11 cellular contexts compared by ENCODE assay signal in genomic region chr11:102422817-102423725, GRCh38. TPM values are rescaled to one million over a fixed set of nuclear protein-coding genes. Genes with fewer than 3 reads are reported as not detected.
DNase-seq lines count a peak whose midpoint lies in the region; ATAC-seq, FAIRE-seq and TF ChIP-seq lines count a peak whose summit lies in the region.
"Had no signal": no experiment of that assay in that cellular context is flagged by ENCODE, and none has a peak within 500 bp of the region (broad histone marks: within the 10 kb centered on the region; RNA-seq: fewer than 3 reads in every experiment).

No MANE protein-coding gene starts in this region.

- peaks cover 3% of the 10 kb centered on the region; the same call in 2 of the 3 replicates for H3K36me3 ChIP-seq in K562 (ENCODE audit: control insufficient read depth, insufficient read depth, low read length)

- no TSS peak for BruUV-seq in K562 (replicated peaks; lab: Mats Ljungman, UMichigan)

- DNase-seq in NCI-H748 (lab: John Stamatoyannopoulos, UW; ENCODE audit: unreplicated experiment) (peak; percentile 21), NCI-H748 treated with DMSO at 0.1 percent for 48 hours (lab: John Stamatoyannopoulos, UW) (no peak), NCI-H82 treated with DMSO at 0.1 percent for 48 hours (lab: John Stamatoyannopoulos, UW; ENCODE audit: unreplicated experiment) (peak; percentile 22), K562 (ENCODE audit: extremely low read depth in 1 of 4, low spot score in 3 of 4) (no peak), pons (ENCODE audit: low spot score) (peak; percentile 85), NCI-H2029 treated with DMSO at 0.1 percent for 48 hours (lab: John Stamatoyannopoulos, UW) (no peak)
- no peak for DNase-seq in stimulated activated CD4-positive, alpha-beta T cell treated with anti-CD3 and anti-CD28 coated beads, Interleukin-2, amount 100 ng/mL, for 24 hours
- DNase-seq: EL, PC-3 had no signal

- intact Hi-C loops in K562 (cut with micrococcal nuclease), result no loop called here

- in situ Hi-C loops in K562 (cut with MboI), result no loop called here

- H3K9me3 ChIP-seq in K562 (replicated peaks; ENCODE audit: control insufficient read depth, insufficient read depth, low read depth, low read length), result no peaks in the 10 kb centered on the region

- WGBS in K562 (ENCODE audit: insufficient coverage, low coverage, missing lambda C conversion rate), result 66% methylated on average over 4 of the region's 4 CpGs

- TF ChIP-seq CTCF in K562 (IDR thresholded peaks at IDR 0.05 in 2 of 3, conservative IDR thresholded peaks at IDR 0.05 in 1 of 3; ENCODE audit: insufficient read depth in 2 of 3, low read depth in 1 of 3, low read length in 3 of 3), result no peak

- no peak overlapping the region for H3K4me2 ChIP-seq in K562 (ENCODE audit: insufficient read depth, low read length)
- H3K4me2 ChIP-seq: A549 had no signal

- no peak for TF ChIP-seq RAD21 in K562 (CRISPR knock-in tag; conservative IDR thresholded peaks at IDR 0.05 in 1 of 2, IDR thresholded peaks at IDR 0.05 in 1 of 2)

- ATAC-seq in K562 (peak; percentile 21), GM18498 (IDR thresholded peaks at IDR 0.05; ENCODE audit: unreplicated experiment) (no peak)
- ATAC-seq: PC-3 had no signal

- H3K4me1 ChIP-seq in K562 (replicated peaks in 1 of 2; ENCODE audit: control insufficient read depth in 2 of 2, insufficient read depth in 2 of 2, low read length in 2 of 2), result peaks cover 0 to 2% of the 10 kb centered on the region in 2 experiments; a peak in 1 of 5 replicates

- FAIRE-seq in K562 (lab: Jason Lieb, UNC), result no peak
- FAIRE-seq: A549 had no signal

- CTCF ChIA-PET in K562 (lab: Yijun Ruan, JAX; ENCODE audit: low intra/inter-chr PET ratio), result no interaction called here

- POLR2A ChIA-PET in K562 (lab: Yijun Ruan, JAX), result interaction anchor here (1.0 to 1.4 kb wide), 2 partner anchors 12 to 20 kb away, joined by 3 to 5 read pairs; no protein-coding TSS in a partner anchor

- no peak overlapping the region for H3K27ac ChIP-seq in K562 (ENCODE audit: extremely low read depth, low read depth, low read length)
- H3K27ac ChIP-seq: A549 had no signal

- no peak overlapping the region for H2AFZ ChIP-seq in K562 (ENCODE audit: low read depth, low read length)

- H3K27me3 ChIP-seq in K562 (ENCODE audit: control insufficient read depth in 2 of 2, insufficient read depth in 2 of 2, low read length in 2 of 2), result no peaks in the 10 kb centered on the region

- peaks cover 21% of the 10 kb centered on the region; the same call in 2 of the 3 replicates for H3K79me2 ChIP-seq in K562 (ENCODE audit: control insufficient read depth, insufficient read depth, low read length)

- H3K4me3 ChIP-seq in K562, result no peak overlapping the region
- H3K4me3 ChIP-seq: A549 had no signal

- TF ChIP-seq POLR2A in K562 (conservative IDR thresholded peaks at IDR 0.05), result no peak

- TF ChIP-seq EP300 in K562 (IDR thresholded peaks at IDR 0.05; ENCODE audit: low read length), result no peak

- no peaks in the 10 kb centered on the region for H4K20me1 ChIP-seq in K562 (replicated peaks; ENCODE audit: control insufficient read depth, insufficient read depth, low read length)

- no peaks in the 10 kb centered on the region for H3K9me1 ChIP-seq in K562 (ENCODE audit: control insufficient read depth, insufficient read depth, low read length)

- no peak overlapping the region for H3K9ac ChIP-seq in K562 (ENCODE audit: insufficient read depth in 1 of 2, low read depth in 2 of 2, low read length in 2 of 2)

TF ChIP-seq in K562, 482 proteins besides CTCF, POLR2A, EP300 and RAD21 (continues in another document):
- TF ChIP-seq HNRNPL (IDR thresholded peaks at IDR 0.05; ENCODE audit: low read depth, low read length) (no peak), ID3 (CRISPR knock-in tag; IDR thresholded peaks at IDR 0.05) (no peak), ID3 (tag; IDR thresholded peaks at IDR 0.05) (no peak), CHD1 (IDR thresholded peaks at IDR 0.05; ENCODE audit: low read length) (no peak), ZSCAN29 (IDR thresholded peaks at IDR 0.05) (no peak), FOXA3 (CRISPR knock-in tag; conservative IDR thresholded peaks at IDR 0.05 in 1 of 2, IDR thresholded peaks at IDR 0.05 in 1 of 2) (no peak), SREBF2 (CRISPR knock-in tag; IDR thresholded peaks at IDR 0.05) (no peak), TOE1 (IDR thresholded peaks at IDR 0.05; ENCODE audit: borderline replicate concordance) (no peak), TOE1 (CRISPR knock-in tag; IDR thresholded peaks at IDR 0.05; ENCODE audit: borderline replicate concordance, low read depth) (no peak), TEAD1 (CRISPR knock-in tag; IDR thresholded peaks at IDR 0.05) (no peak), THAP12 (CRISPR knock-in tag; IDR thresholded peaks at IDR 0.05) (no peak), ZNF121 (CRISPR knock-in tag; conservative IDR thresholded peaks at IDR 0.05) (no peak), ATF2 (CRISPR knock-in tag; IDR thresholded peaks at IDR 0.05) (no peak), KLF10 (CRISPR knock-in tag; IDR thresholded peaks at IDR 0.05) (no peak)
- TF ChIP-seq, protein P1, sequence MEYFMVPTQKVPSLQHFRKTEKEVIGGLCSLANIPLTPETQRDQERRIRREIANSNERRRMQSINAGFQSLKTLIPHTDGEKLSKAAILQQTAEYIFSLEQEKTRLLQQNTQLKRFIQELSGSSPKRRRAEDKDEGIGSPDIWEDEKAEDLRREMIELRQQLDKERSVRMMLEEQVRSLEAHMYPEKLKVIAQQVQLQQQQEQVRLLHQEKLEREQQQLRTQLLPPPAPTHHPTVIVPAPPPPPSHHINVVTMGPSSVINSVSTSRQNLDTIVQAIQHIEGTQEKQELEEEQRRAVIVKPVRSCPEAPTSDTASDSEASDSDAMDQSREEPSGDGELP (CRISPR knock-in tag; IDR thresholded peaks at IDR 0.05; ENCODE audit: borderline replicate concordance), result no peak

RNA-seq across cellular contexts. Expression of gene TMEM123, which starts 29.5 kb away (rescaled TPM):
- 82.8 and 147 TPM in 2 replicates for total RNA-seq in K562 (2011; cell fraction: chromatin; rRNA removed; ENCODE audit: low replicate concordance)
- total RNA-seq in K562 (2011; cell fraction: nucleolus; rRNA removed), result 97.2 and 106 TPM in 2 replicates
- 158 and 240 TPM in 2 replicates for total RNA-seq in K562 (2011; cell fraction: nucleoplasm; rRNA removed)
- total RNA-seq in K562 (2014; rRNA removed), result 50.2 and 55.0 TPM in 2 replicates
- 132 and 151 TPM in 2 replicates for total RNA-seq in K562 (2014; rRNA removed; fragmentation: Illumina TruSeq; extraction: Trizol)
- 139 and 149 TPM in 2 replicates for total RNA-seq in K562 (2015; rRNA removed; fragmentation: Illumina TruSeq; extraction: Trizol)
- 80.0 and 82.4 TPM in 2 replicates for total RNA-seq in K562 (2021)
- 327 and 344 TPM in 2 replicates for polyA plus RNA-seq in K562 (2011; rRNA removed)
- polyA plus RNA-seq in K562 (2011; cell fraction: cytosol; rRNA removed), result 95.7 and 139 TPM in 2 replicates
- polyA plus RNA-seq in K562 (2011; cell fraction: nucleus; rRNA removed), result 33.6 and 76.0 TPM in 2 replicates
- polyA plus RNA-seq in K562 (2012), result 73.9 and 87.4 TPM in 2 replicates
- 100 and 104 TPM in 2 replicates for polyA plus RNA-seq in K562 (2014; fragmentation: Illumina TruSeq; extraction: Trizol)
- polyA plus RNA-seq in K562 (2014; fragmentation: Nextera tagmentation; extraction: Ambion mirVana), result 10 to 100 TPM; 19.8 to 29.4 TPM
- 50.1 and 52.3 TPM in 2 replicates for polyA plus RNA-seq in K562 (2014; rRNA removed)
- 518 and 545 TPM in 2 replicates for polyA minus RNA-seq in K562 (2011; rRNA and poly(A)+ RNA removed)
- 108 and 135 TPM in 2 replicates for polyA minus RNA-seq in K562 (2011; cell fraction: cytosol; rRNA and poly(A)+ RNA removed)
- polyA minus RNA-seq in K562 (2011; cell fraction: nucleus; rRNA and poly(A)+ RNA removed), result 22.5 and 48.3 TPM in 2 replicates

Comparison
In these comparisons a context has a peak if more than half of its experiments do, and no peak if none do; other contexts are left out.
1. DNase-seq: peak in NCI-H748 (single experiment), NCI-H82 treated with DMSO at 0.1 percent for 48 hours (single experiment) and pons (single experiment); none in NCI-H748 treated with DMSO at 0.1 percent for 48 hours (single experiment), K562 (0 of 4), stimulated activated CD4-positive, alpha-beta T cell treated with anti-CD3 and anti-CD28 coated beads, Interleukin-2, amount 100 ng/mL, for 24 hours (0 of 2) and NCI-H2029 treated with DMSO at 0.1 percent for 48 hours (single experiment).